In the genomic region with DNA sequence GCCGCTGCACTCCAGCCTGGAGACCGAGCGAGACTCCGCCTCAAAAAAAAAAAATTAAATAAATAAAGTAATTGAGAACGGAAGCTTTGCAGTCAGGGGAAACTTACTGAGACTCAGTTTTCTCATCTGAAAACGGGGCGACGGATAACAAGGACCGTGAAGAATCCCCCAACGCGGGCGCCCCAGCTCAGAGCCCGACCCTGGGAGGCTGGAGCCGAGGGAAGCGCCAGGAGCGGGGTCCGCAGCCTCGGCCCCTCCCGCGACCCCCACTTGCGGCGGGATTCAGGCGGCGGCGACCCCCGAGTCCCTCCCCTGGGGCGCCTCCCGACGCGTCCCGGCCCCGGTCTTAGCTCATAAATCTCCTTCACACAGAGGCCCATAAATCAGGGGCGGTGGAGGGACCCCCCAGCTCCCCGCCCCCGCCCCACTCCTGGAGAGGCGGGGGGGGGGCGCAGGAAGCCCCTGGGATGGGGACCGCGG, we compare ENCODE assay signal across 9 cellular contexts. TPM values are rescaled to one million over a fixed set of nuclear protein-coding genes. Genes with fewer than 3 reads are reported as not detected.
DNase-seq lines count a peak whose midpoint lies in the region; ATAC-seq, FAIRE-seq and TF ChIP-seq lines count a peak whose summit lies in the region.
"Had no signal": no experiment of that assay in that cellular context is flagged by ENCODE, and none has a peak within 500 bp of the region (broad histone marks: within the 10 kb centered on the region; RNA-seq: fewer than 3 reads in every experiment).

No MANE protein-coding gene starts in this region.

- H3K4me3 ChIP-seq in AG09309 (ENCODE audit: control insufficient read depth, low read depth, low read length) (peak overlapping the region; percentile 82), choroid plexus epithelial cell (ENCODE audit: low read depth, low read length) (peak overlapping the region; percentile 61), mucosa of rectum (ENCODE audit: low read length in 2 of 2) (peak overlapping the region; percentile 71 to 75)

- H3K4me3 Mint-ChIP-seq in endothelial cell (ENCODE audit: unreplicated experiment), result no peak overlapping the region

- no peak overlapping the region for H3K27ac Mint-ChIP-seq in endothelial cell (ENCODE audit: unreplicated experiment)

- H3K27me3 ChIP-seq in mucosa of rectum (ENCODE audit: control insufficient read depth in 2 of 2, insufficient read depth in 2 of 2, low read length in 2 of 2), result no peaks in the 10 kb centered on the region

- H3K9me3 Mint-ChIP-seq in endothelial cell (ENCODE audit: unreplicated experiment), result no peaks in the 10 kb centered on the region

- peaks cover 0 to 4% of the 10 kb centered on the region in 2 donors for H3K4me1 ChIP-seq in mucosa of rectum (ENCODE audit: control insufficient read depth in 2 of 2, insufficient read depth in 2 of 2, low read length in 2 of 2)

- DNase-seq in AG09309 (ENCODE audit: low read depth) (no peak), M059J (ENCODE audit: low read depth) (peak; percentile 34), choroid plexus epithelial cell (ENCODE audit: low read depth) (peak; percentile 50), nucleus accumbens (lab: John Stamatoyannopoulos, UW) (no peak), endothelial cell (ENCODE audit: low spot score) (no peak), D721Med (ENCODE audit: insufficient read length, low spot score) (no peak)

- H3K9ac ChIP-seq in mucosa of rectum (ENCODE audit: low read depth in 1 of 2, low read length in 2 of 2), result peak overlapping the region in 1 of 2 donors; percentile 10

- no peaks in the 10 kb centered on the region for H3K9me3 ChIP-seq in mucosa of rectum (ENCODE audit: control insufficient read depth in 2 of 2, low read length in 2 of 2)

- ATAC-seq in GM21447 (IDR thresholded peaks at IDR 0.05; ENCODE audit: unreplicated experiment), result no peak

- no peaks in the 10 kb centered on the region for H3K36me3 Mint-ChIP-seq in endothelial cell (ENCODE audit: low read depth, unreplicated experiment)

- H3K4me1 Mint-ChIP-seq in endothelial cell (ENCODE audit: unreplicated experiment), result no peaks in the 10 kb centered on the region

- H3K36me3 ChIP-seq in mucosa of rectum (ENCODE audit: control insufficient read depth in 2 of 2, insufficient read depth in 2 of 2, low read length in 2 of 2), result no peaks in the 10 kb centered on the region

- TF ChIP-seq CTCF in AG09309 (IDR thresholded peaks at IDR 0.05; ENCODE audit: control insufficient read depth, insufficient read depth, low read depth, low read length, missing control alignments) (no peak), choroid plexus epithelial cell (conservative IDR thresholded peaks at IDR 0.05; ENCODE audit: low read depth, low read length) (no peak), endothelial cell (IDR thresholded peaks at IDR 0.05; ENCODE audit: unreplicated experiment) (no peak), D721Med (IDR thresholded peaks at IDR 0.05; ENCODE audit: insufficient read depth, missing control alignments) (no peak)

- FAIRE-seq in D721Med (lab: Jason Lieb, UNC), result no peak
- FAIRE-seq: endometrium had no signal

- H3K27ac ChIP-seq in mucosa of rectum (ENCODE audit: low read depth in 2 of 2, low read length in 2 of 2), result no peak overlapping the region

- peaks cover 11% of the 10 kb centered on the region for H3K27me3 Mint-ChIP-seq in endothelial cell (ENCODE audit: unreplicated experiment)

RNA-seq across cellular contexts. Expression of a gene that starts 10.3 kb away (rescaled TPM):
- total RNA-seq in M059J (2014; rRNA removed; shearing (Covaris generic)), result not detected in 2 replicates
- total RNA-seq in endothelial cell (ENCODE audit: unreplicated experiment), result not detected

RNA-seq across cellular contexts. Expression of a gene that starts 19.5 kb away (rescaled TPM):
- total RNA-seq in M059J (2014; rRNA removed; shearing (Covaris generic)), result not detected in 2 replicates
- not detected for total RNA-seq in endothelial cell (ENCODE audit: unreplicated experiment)

Comparison
In these comparisons a context has a peak if more than half of its experiments do, and no peak if none do; other contexts are left out.
1. DNase-seq: peak in M059J (single experiment) and choroid plexus epithelial cell (single experiment); none in AG09309 (single experiment), nucleus accumbens (0 of 56), endothelial cell (single experiment) and D721Med (single experiment).
2. Peak in every context shown above with its lines, with median percentiles within 50 percentile points of each other: H3K4me3 ChIP-seq.